Comparison of ENCODE assay signal across 24 cellular contexts in genomic region chr7:40530292-40530691, GRCh38.
"Had no signal": no experiment of that assay in that cellular context is flagged by ENCODE, and none has a peak within 500 bp of the region (broad histone marks: within the 10 kb centered on the region; RNA-seq: fewer than 3 reads in every experiment).

No MANE protein-coding gene starts in this region.

- H3K27me3 ChIP-seq: ascending aorta, heart right ventricle, neural progenitor cell, ovary, vagina had no signal

- H3K36me3 Mint-ChIP-seq: activated CD8-positive, alpha-beta memory T cell treated with anti-CD3 and anti-CD28 coated beads, Interleukin-2, amount 10 ng/mL, durations not matched to agents 7 days and 5 days; immature natural killer cell; naive thymus-derived CD4-positive, alpha-beta T cell; neural progenitor cell; T-cell had no signal

- H3K4me1 Mint-ChIP-seq: activated CD4-positive, alpha-beta memory T cell treated with anti-CD3 and anti-CD28 coated beads, Interleukin-2, amount 10 ng/mL, durations not matched to agents 7 days and 5 days; activated CD8-positive, alpha-beta memory T cell treated with anti-CD3 and anti-CD28 coated beads, Interleukin-2, amount 10 ng/mL, durations not matched to agents 7 days and 5 days; immature natural killer cell; naive thymus-derived CD4-positive, alpha-beta T cell; neural progenitor cell; T-cell had no signal

- H3K4me3 ChIP-seq: ascending aorta, heart right ventricle, mucosa of descending colon, neural progenitor cell, ovary, psoas muscle, skin epidermis, vagina had no signal

- ATAC-seq: activated CD8-positive, alpha-beta memory T cell treated with anti-CD3 and anti-CD28 coated beads, Interleukin-2, amount 10 ng/mL, durations not matched to agents 7 days and 5 days; heart right ventricle; mucosa of descending colon; naive thymus-derived CD4-positive, alpha-beta T cell; psoas muscle; right cardiac atrium; T-cell had no signal

- H3K4me3 Mint-ChIP-seq: activated CD4-positive, alpha-beta memory T cell treated with anti-CD3 and anti-CD28 coated beads, Interleukin-2, amount 10 ng/mL, durations not matched to agents 7 days and 5 days; activated CD8-positive, alpha-beta memory T cell treated with anti-CD3 and anti-CD28 coated beads, Interleukin-2, amount 10 ng/mL, durations not matched to agents 7 days and 5 days; activated naive CD4-positive, alpha-beta T cell treated with anti-CD3 and anti-CD28 coated beads for 36 hours; immature natural killer cell; naive thymus-derived CD4-positive, alpha-beta T cell; neural progenitor cell; stimulated activated naive CD8-positive, alpha-beta T cell treated with anti-CD3 and anti-CD28 coated beads, Interleukin-15, Interleukin-2, amounts not matched to agents 100 ng/mL and 50 ng/mL, for 24 hours; T-cell had no signal

- H3K27me3 Mint-ChIP-seq: activated CD4-positive, alpha-beta memory T cell treated with anti-CD3 and anti-CD28 coated beads, Interleukin-2, amount 10 ng/mL, durations not matched to agents 7 days and 5 days; activated CD8-positive, alpha-beta memory T cell treated with anti-CD3 and anti-CD28 coated beads, Interleukin-2, amount 10 ng/mL, durations not matched to agents 7 days and 5 days; stimulated activated naive CD8-positive, alpha-beta T cell treated with anti-CD3 and anti-CD28 coated beads, Interleukin-15, Interleukin-2, amounts not matched to agents 100 ng/mL and 50 ng/mL, for 24 hours; T-cell had no signal

- H3K9ac ChIP-seq: neural progenitor cell had no signal

- H3K9me3 ChIP-seq: ascending aorta, heart right ventricle, mucosa of descending colon, ovary, psoas muscle, vagina had no signal

- H3K27ac Mint-ChIP-seq: activated CD4-positive, alpha-beta memory T cell treated with anti-CD3 and anti-CD28 coated beads, Interleukin-2, amount 10 ng/mL, durations not matched to agents 7 days and 5 days; activated CD8-positive, alpha-beta memory T cell treated with anti-CD3 and anti-CD28 coated beads, Interleukin-2, amount 10 ng/mL, durations not matched to agents 7 days and 5 days; activated naive CD4-positive, alpha-beta T cell treated with anti-CD3 and anti-CD28 coated beads for 36 hours; activated T-helper 2 cell treated with anti-CD3 and anti-CD28 coated beads, Interferon-gamma antibody, Interleukin-2, Interleukin-4, amounts not matched to agents 10 μg/mL and 5 μg/mL and 100 μg/mL, durations not matched to agents 14 hours and 24 hours and 36 hours; immature natural killer cell; naive thymus-derived CD4-positive, alpha-beta T cell; neural progenitor cell; stimulated activated naive CD8-positive, alpha-beta T cell treated with anti-CD3 and anti-CD28 coated beads, Interleukin-15, Interleukin-2, amounts not matched to agents 100 ng/mL and 50 ng/mL, for 24 hours; T-cell had no signal

- H2AFZ ChIP-seq: neural progenitor cell had no signal

- H3K9me3 Mint-ChIP-seq: activated naive CD4-positive, alpha-beta T cell treated with anti-CD3 and anti-CD28 coated beads for 36 hours; activated T-helper 2 cell treated with anti-CD3 and anti-CD28 coated beads, Interferon-gamma antibody, Interleukin-2, Interleukin-4, amounts not matched to agents 10 μg/mL and 5 μg/mL and 100 μg/mL, durations not matched to agents 14 hours and 24 hours and 36 hours; naive thymus-derived CD4-positive, alpha-beta T cell; neural progenitor cell; stimulated activated naive CD8-positive, alpha-beta T cell treated with anti-CD3 and anti-CD28 coated beads, Interleukin-15, Interleukin-2, amounts not matched to agents 100 ng/mL and 50 ng/mL, for 24 hours; T-cell had no signal

- H3K4me1 ChIP-seq: heart right ventricle had no signal

- H3K36me3 ChIP-seq: ascending aorta, heart right ventricle, neural progenitor cell, ovary, vagina had no signal

- H3K4me2 ChIP-seq: neural progenitor cell had no signal

- DNase-seq: activated CD4-positive, alpha-beta memory T cell treated with anti-CD3 and anti-CD28 coated beads, Interleukin-2, amount 10 ng/mL, durations not matched to agents 7 days and 5 days; activated CD4-positive, alpha-beta T cell treated with anti-CD3 and anti-CD28 coated beads for 48 hours; activated CD4-positive, CD25-positive, alpha-beta regulatory T cell; activated CD8-positive, alpha-beta memory T cell treated with anti-CD3 and anti-CD28 coated beads, Interleukin-2, amount 10 ng/mL, durations not matched to agents 7 days and 5 days; activated naive CD4-positive, alpha-beta T cell treated with anti-CD3 and anti-CD28 coated beads for 36 hours; activated T-cell treated with anti-CD3 and anti-CD28 coated beads, Interleukin-2, amount 50 U/mL, for 1 hour; heart right ventricle; immature natural killer cell; mesenchymal stem cell; mucosa of descending colon; naive thymus-derived CD4-positive, alpha-beta T cell; ovary; psoas muscle; right cardiac atrium; stimulated activated CD4-positive, alpha-beta T cell treated with anti-CD3 and anti-CD28 coated beads, Interleukin-2, amount 100 ng/mL, for 48 hours; T-cell; T-helper 9 cell; trophoblast cell had no signal
